ENCODE assay signal across 8 cellular contexts in the genomic region with DNA sequence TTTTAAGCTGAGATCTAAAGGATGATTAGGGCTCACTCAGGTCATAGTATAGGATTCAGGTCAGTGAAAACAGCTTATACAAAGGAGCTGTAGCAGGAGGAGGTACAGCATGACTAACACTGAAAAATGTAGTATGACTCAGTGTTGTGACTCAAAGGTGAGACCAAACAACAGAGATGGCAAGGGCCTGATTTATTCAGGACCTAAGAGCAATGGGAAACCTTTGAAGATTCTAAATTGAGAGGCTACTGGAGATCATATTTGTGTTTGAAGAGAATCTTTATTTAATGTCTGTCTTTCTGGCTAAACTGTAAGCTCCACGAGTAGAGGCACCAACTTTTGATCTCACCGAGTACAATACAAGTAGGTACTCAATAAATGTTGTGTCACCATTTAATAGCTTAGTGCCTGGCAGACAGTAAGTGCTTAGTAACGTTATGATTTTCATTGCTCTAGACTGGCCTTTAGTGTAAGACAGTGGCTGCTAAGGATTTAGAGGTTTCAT. TPM values are rescaled to one million over a fixed set of nuclear protein-coding genes. Genes with fewer than 3 reads are reported as not detected.
DNase-seq lines count a peak whose midpoint lies in the region; ATAC-seq, FAIRE-seq and TF ChIP-seq lines count a peak whose summit lies in the region.

No MANE protein-coding gene starts in this region.

- in situ Hi-C loops in transverse colon (cut with MboI; ENCODE audit: low pct_ligation_motif_present in 1 of 4, low pct_unique_long_range_greater_than_20kb in 1 of 4, low sequenced_read_pairs in 3 of 4): no loop called here

- H3K4me3 Mint-ChIP-seq in endodermal cell: no peak overlapping the region
- H3K4me3 Mint-ChIP-seq in stimulated activated effector memory CD8-positive, alpha-beta T cell treated with anti-CD3 and anti-CD28 coated beads, Interleukin-12 subunit alpha, Interleukin-12 subunit beta, amount 100 ng/mL, for 72 hours: no peak overlapping the region
- no peak overlapping the region for H3K4me3 Mint-ChIP-seq in activated CD4-positive, alpha-beta memory T cell treated with anti-CD3 and anti-CD28 coated beads for 36 hours

- H3K4me1 ChIP-seq in endodermal cell (ENCODE audit: control insufficient read depth, insufficient read depth, low read length): no peaks in the 10 kb centered on the region
- peaks cover 0 to 3% (median 0%) of the 10 kb centered on the region in 4 donors for H3K4me1 ChIP-seq in transverse colon

- H3K9ac ChIP-seq in endodermal cell (ENCODE audit: extremely low read depth, low read length, poor library complexity, severe bottlenecking): no peak overlapping the region

- H3K36me3 Mint-ChIP-seq in endodermal cell (ENCODE audit: low read depth): no peaks in the 10 kb centered on the region
- no peaks in the 10 kb centered on the region for H3K36me3 Mint-ChIP-seq in stimulated activated effector memory CD8-positive, alpha-beta T cell treated with anti-CD3 and anti-CD28 coated beads, Interleukin-12 subunit alpha, Interleukin-12 subunit beta, amount 100 ng/mL, for 72 hours
- no peaks in the 10 kb centered on the region for H3K36me3 Mint-ChIP-seq in activated CD4-positive, alpha-beta memory T cell treated with anti-CD3 and anti-CD28 coated beads for 36 hours

- ATAC-seq in activated CD4-positive, CD25-positive, alpha-beta regulatory T cell treated with anti-CD3 and anti-CD28 coated beads, Interleukin-2, amount 50 U/mL, for 24 hours: peak; percentile 46 to 60
- ATAC-seq in stimulated activated effector memory CD8-positive, alpha-beta T cell treated with anti-CD3 and anti-CD28 coated beads, Interleukin-12 subunit alpha, Interleukin-12 subunit beta, amount 100 ng/mL, for 72 hours: peak; percentile 93

- no peak for FAIRE-seq in HTR-8/SVneo (lab: Jason Lieb, UNC)

- no peak for TF ChIP-seq CTCF in endodermal cell (conservative IDR thresholded peaks at IDR 0.05)
- TF ChIP-seq CTCF in transverse colon (IDR thresholded peaks at IDR 0.05): no peak

- no peak for TF ChIP-seq POLR2A in transverse colon (IDR thresholded peaks at IDR 0.05)

- H3K27ac ChIP-seq in endodermal cell (ENCODE audit: low read depth, low read length) (no peak overlapping the region), transverse colon (no peak overlapping the region)

- no peak for TF ChIP-seq EP300 in transverse colon (IDR thresholded peaks at IDR 0.05; ENCODE audit: low read depth)

- peak overlapping the region; percentile 22 for H3K27ac Mint-ChIP-seq in endodermal cell
- H3K27ac Mint-ChIP-seq in stimulated activated effector memory CD8-positive, alpha-beta T cell treated with anti-CD3 and anti-CD28 coated beads, Interleukin-12 subunit alpha, Interleukin-12 subunit beta, amount 100 ng/mL, for 72 hours: no peak overlapping the region
- no peak overlapping the region for H3K27ac Mint-ChIP-seq in activated CD4-positive, alpha-beta memory T cell treated with anti-CD3 and anti-CD28 coated beads for 36 hours

- H3K27me3 ChIP-seq in endodermal cell (ENCODE audit: control insufficient read depth, insufficient read depth, low read length, poor library complexity, severe bottlenecking) (no peaks in the 10 kb centered on the region), transverse colon (no peaks in the 10 kb centered on the region)

- POLR2A ChIA-PET in activated CD4-positive, alpha-beta memory T cell treated with anti-CD3 and anti-CD28 coated beads for 36 hours (lab: Charles Lee): no interaction called here

- no peaks in the 10 kb centered on the region for H3K9me3 Mint-ChIP-seq in endodermal cell
- no peaks in the 10 kb centered on the region for H3K9me3 Mint-ChIP-seq in stimulated activated effector memory CD8-positive, alpha-beta T cell treated with anti-CD3 and anti-CD28 coated beads, Interleukin-12 subunit alpha, Interleukin-12 subunit beta, amount 100 ng/mL, for 72 hours
- no peaks in the 10 kb centered on the region for H3K9me3 Mint-ChIP-seq in activated CD4-positive, alpha-beta memory T cell treated with anti-CD3 and anti-CD28 coated beads for 36 hours

- H3K4me3 ChIP-seq in endodermal cell (ENCODE audit: low read length): no peak overlapping the region
- no peak overlapping the region for H3K4me3 ChIP-seq in transverse colon

- H3K36me3 ChIP-seq in endodermal cell (ENCODE audit: control insufficient read depth, insufficient read depth, low read length) (no peaks in the 10 kb centered on the region), transverse colon (no peaks in the 10 kb centered on the region)

- DNase-seq in activated CD4-positive, CD25-positive, alpha-beta regulatory T cell (lab: John Stamatoyannopoulos, UW): no peak
- DNase-seq in HTR-8/SVneo (ENCODE audit: insufficient read length, low spot score) (peak; percentile 50), endodermal cell (peak; percentile 57), NCI-H524 treated with DMSO at 0.1 percent for 48 hours (lab: John Stamatoyannopoulos, UW) (no peak), transverse colon (no peak)
- DNase-seq in stimulated activated effector memory CD8-positive, alpha-beta T cell treated with anti-CD3 and anti-CD28 coated beads, Interleukin-12 subunit alpha, Interleukin-12 subunit beta, amount 100 ng/mL, for 72 hours (ENCODE audit: low spot score in 2 of 2): no peak
- no peak for DNase-seq in activated CD4-positive, alpha-beta memory T cell treated with anti-CD3 and anti-CD28 coated beads for 36 hours

- intact Hi-C loops in activated CD4-positive, alpha-beta memory T cell treated with anti-CD3 and anti-CD28 coated beads for 36 hours (cut with micrococcal nuclease): no loop called here
- intact Hi-C loops in transverse colon (cut with DNase I; ENCODE audit: low total_unique reads): no loop called here

- H3K4me1 Mint-ChIP-seq in endodermal cell: peaks cover 3% of the 10 kb centered on the region
- H3K4me1 Mint-ChIP-seq in stimulated activated effector memory CD8-positive, alpha-beta T cell treated with anti-CD3 and anti-CD28 coated beads, Interleukin-12 subunit alpha, Interleukin-12 subunit beta, amount 100 ng/mL, for 72 hours: no peaks in the 10 kb centered on the region
- H3K4me1 Mint-ChIP-seq in activated CD4-positive, alpha-beta memory T cell treated with anti-CD3 and anti-CD28 coated beads for 36 hours (ENCODE audit: low read depth): no peaks in the 10 kb centered on the region

- CTCF ChIA-PET in activated CD4-positive, alpha-beta memory T cell treated with anti-CD3 and anti-CD28 coated beads for 36 hours (lab: Charles Lee): no interaction called here

- H3K27me3 Mint-ChIP-seq in endodermal cell (ENCODE audit: insufficient read depth): no peaks in the 10 kb centered on the region
- no peaks in the 10 kb centered on the region for H3K27me3 Mint-ChIP-seq in activated CD4-positive, alpha-beta memory T cell treated with anti-CD3 and anti-CD28 coated beads for 36 hours

- WGBS in endodermal cell (ENCODE audit: insufficient coverage in 1 of 2, insufficient read length in 1 of 2), 2 experiments: 66 to 73% methylated on average over 2 to 3 of the region's 3 CpGs
- 58% methylated on average over 3 of the region's 3 CpGs; no CpG with 5 or more reads in 1 of the 2 donors for WGBS in transverse colon (ENCODE audit: low coverage in 1 of 2), 2 donors

- no peaks in the 10 kb centered on the region for H3K9me3 ChIP-seq in endodermal cell (ENCODE audit: control insufficient read depth, low read length)
- no peaks in the 10 kb centered on the region for H3K9me3 ChIP-seq in transverse colon

RNA-seq across cellular contexts. Expression of gene PRKAA2, which starts 43.5 kb away (rescaled TPM):
- total RNA-seq in endodermal cell (10 to 100 TPM in 1 of 2 donors, 1 to 10 TPM in 1; 4.7 to 15.3 TPM), transverse colon (1 to 10 TPM; 2.6 to 8.9 (median 5.3) TPM)
- 6.8 TPM for polyA plus RNA-seq in endodermal cell (2013, experiment 1 of 2)
- polyA plus RNA-seq in endodermal cell (2013, experiment 2 of 2): 6.0 TPM
- total RNA-seq in activated CD4-positive, alpha-beta memory T cell treated with anti-CD3 and anti-CD28 coated beads for 36 hours: not detected

Comparison
In these comparisons a context has a peak if more than half of its experiments do, and no peak if none do; other contexts are left out.
1. DNase-seq: peak in HTR-8/SVneo (single experiment) and endodermal cell (single experiment); none in activated CD4-positive, CD25-positive, alpha-beta regulatory T cell (0 of 4), stimulated activated effector memory CD8-positive, alpha-beta T cell treated with anti-CD3 and anti-CD28 coated beads, Interleukin-12 subunit alpha, Interleukin-12 subunit beta, amount 100 ng/mL, for 72 hours (0 of 2), activated CD4-positive, alpha-beta memory T cell treated with anti-CD3 and anti-CD28 coated beads for 36 hours (single experiment), NCI-H524 treated with DMSO at 0.1 percent for 48 hours (single experiment) and transverse colon (single experiment).